In genomic region chr5:139663207-139663606, GRCh38 we compare ENCODE assay signal across 1 cellular context.
TF ChIP-seq lines count a peak whose summit lies in the region.

No MANE protein-coding gene starts in this region.

TF ChIP-seq in GM12878, 131 proteins besides CTCF, POLR2A, EP300 and RAD21:
- TF ChIP-seq CHD1 (IDR thresholded peaks at IDR 0.05; ENCODE audit: low read depth, low read length): no peak
- no peak for TF ChIP-seq HDGF (IDR thresholded peaks at IDR 0.05)
